8 cellular contexts compared by ENCODE assay signal in genomic region chr7:130669051-130669700, GRCh38. TPM values are rescaled to one million over a fixed set of nuclear protein-coding genes. Genes with fewer than 3 reads are reported as not detected.
DNase-seq lines count a peak whose midpoint lies in the region; ATAC-seq and TF ChIP-seq lines count a peak whose summit lies in the region.

No MANE protein-coding gene starts in this region.

- H3K4me3 Mint-ChIP-seq in stimulated activated memory B cell treated with anti-CD40 and anti-IgM and Interleukin-4, amounts not matched to agents 10 μg/mL and 1 μg/mL and 100 μg/mL, for 72 hours: peak overlapping the region; percentile 95

- intact Hi-C loops in ascending aorta (cut with DNase I): loop anchor here (2.0 to 10.0 kb wide), 6 partner anchors 228 to 597 kb away; partner anchors contain the start of genes CEP41, KLHDC10 and TMEM209

- H3K9ac ChIP-seq in Karpas-422 (ENCODE audit: low read length): peak overlapping the region; percentile 90

- no peaks in the 10 kb centered on the region for H3K36me3 Mint-ChIP-seq in stimulated activated memory B cell treated with anti-CD40 and anti-IgM and Interleukin-4, amounts not matched to agents 10 μg/mL and 1 μg/mL and 100 μg/mL, for 72 hours

- H3K79me2 ChIP-seq in Karpas-422 (ENCODE audit: low read length): peaks cover 14% of the 10 kb centered on the region

- H3K9me3 ChIP-seq in Karpas-422 (ENCODE audit: low read length) (no peaks in the 10 kb centered on the region), ascending aorta (no peaks in the 10 kb centered on the region), iPS-18c (ENCODE audit: control insufficient read depth, insufficient read depth, low read length) (no peaks in the 10 kb centered on the region)

- H3K9me2 ChIP-seq in Karpas-422 (replicated peaks; ENCODE audit: insufficient read depth, low read length): no peaks in the 10 kb centered on the region

- H3K27ac ChIP-seq in Karpas-422 (ENCODE audit: low read length) (no peak overlapping the region), ascending aorta (peak overlapping the region; percentile 68 to 70)

- H3K4me1 ChIP-seq in Karpas-422 (ENCODE audit: low read length) (peaks cover 21% of the 10 kb centered on the region), ascending aorta (peaks cover 0 to 3% of the 10 kb centered on the region in 2 donors)

- peak overlapping the region; percentile 98 for H2AFZ ChIP-seq in Karpas-422 (ENCODE audit: low read length)

- ATAC-seq in GM21529 (IDR thresholded peaks at IDR 0.05; ENCODE audit: unreplicated experiment): peak; percentile 25
- peak; percentile 6 for ATAC-seq in stimulated activated memory B cell treated with anti-CD40 and anti-IgM and Interleukin-4, amounts not matched to agents 10 μg/mL and 1 μg/mL and 100 μg/mL, for 72 hours

- H4K20me1 ChIP-seq in Karpas-422 (ENCODE audit: insufficient read depth, low read depth, low read length): no peaks in the 10 kb centered on the region

- H3K36me3 ChIP-seq in Karpas-422 (ENCODE audit: insufficient read depth, low read length) (peaks cover 7% of the 10 kb centered on the region), ascending aorta (no peaks in the 10 kb centered on the region)

- H3K4me3 ChIP-seq in Karpas-422 (ENCODE audit: low read length): peak overlapping the region; percentile 99
- H3K4me3 ChIP-seq in ascending aorta: peak overlapping the region; percentile 83 to 89
- H3K4me3 ChIP-seq in iPS-18c (ENCODE audit: insufficient read depth, low read depth, low read length): peak overlapping the region; percentile 84

- peaks cover 19% of the 10 kb centered on the region for H3K4me1 Mint-ChIP-seq in stimulated activated memory B cell treated with anti-CD40 and anti-IgM and Interleukin-4, amounts not matched to agents 10 μg/mL and 1 μg/mL and 100 μg/mL, for 72 hours

- H3K27me3 Mint-ChIP-seq in stimulated activated memory B cell treated with anti-CD40 and anti-IgM and Interleukin-4, amounts not matched to agents 10 μg/mL and 1 μg/mL and 100 μg/mL, for 72 hours: peaks cover 2% of the 10 kb centered on the region

- no peaks in the 10 kb centered on the region for H3K27me3 ChIP-seq in Karpas-422 (ENCODE audit: low read length)
- no peaks in the 10 kb centered on the region for H3K27me3 ChIP-seq in ascending aorta

- no peaks in the 10 kb centered on the region for H3K9me3 Mint-ChIP-seq in stimulated activated memory B cell treated with anti-CD40 and anti-IgM and Interleukin-4, amounts not matched to agents 10 μg/mL and 1 μg/mL and 100 μg/mL, for 72 hours

- DNase-seq in GDM1 (lab: John Stamatoyannopoulos, UW) (peak; percentile 16), Karpas-422 (peak; percentile 64), ascending aorta (ENCODE audit: low spot score in 2 of 2) (no peak), cerebellar nuclear complex (lab: John Stamatoyannopoulos, UW) (no peak), RPMI8226 (no peak)

- peak overlapping the region; percentile 94 for H3K4me2 ChIP-seq in Karpas-422 (ENCODE audit: low read depth, low read length, poor library complexity, severe bottlenecking)

- TF ChIP-seq CTCF in ascending aorta (IDR thresholded peaks at IDR 0.05): no peak

- H3K27ac Mint-ChIP-seq in stimulated activated memory B cell treated with anti-CD40 and anti-IgM and Interleukin-4, amounts not matched to agents 10 μg/mL and 1 μg/mL and 100 μg/mL, for 72 hours: peak overlapping the region; percentile 78

RNA-seq across cellular contexts. Expression of gene COPG2, which starts 0.6 kb away (rescaled TPM):
- 23.5 and 36.0 TPM in 2 replicates for total RNA-seq in Karpas-422 (2014; rRNA removed; shearing (Covaris generic); ENCODE audit: low replicate concordance)
- total RNA-seq in ascending aorta: 5.4 TPM

RNA-seq across cellular contexts. Expression of gene TSGA13, which starts 17.2 kb away (rescaled TPM):
- not detected in 2 replicates for total RNA-seq in Karpas-422 (2014; rRNA removed; shearing (Covaris generic); ENCODE audit: low replicate concordance)
- total RNA-seq in ascending aorta: not detected

Comparison
In these comparisons a context has a peak if more than half of its experiments do, and no peak if none do; other contexts are left out.
1. DNase-seq: peak in GDM1 (single experiment) and Karpas-422 (single experiment); none in ascending aorta (0 of 2), cerebellar nuclear complex (0 of 2) and RPMI8226 (single experiment).
2. Peak in every context shown above with its lines, with median percentiles within 50 percentile points of each other: H3K4me3 ChIP-seq.